In the genomic region with DNA sequence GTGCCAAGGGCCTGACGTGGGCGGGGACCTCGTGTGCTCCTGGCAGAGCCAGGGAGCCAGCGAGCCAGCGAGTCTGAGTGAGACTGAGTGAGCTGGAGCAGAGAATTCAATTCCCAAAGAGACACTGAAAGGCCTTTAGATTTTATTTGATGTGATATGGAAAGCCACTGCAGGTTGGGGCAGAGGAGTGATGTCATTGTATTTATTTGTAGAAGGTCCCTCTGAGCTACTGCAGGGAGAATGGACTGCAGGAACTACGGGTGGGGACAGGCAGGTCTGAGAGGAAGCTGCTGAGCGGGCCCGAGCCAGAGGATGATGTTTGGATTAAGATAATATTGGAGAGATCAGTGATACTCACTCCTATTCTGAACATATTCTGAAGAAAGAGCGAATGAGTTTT, we compare ENCODE assay signal across 24 cellular contexts.
"Had no signal": no experiment of that assay in that cellular context is flagged by ENCODE, and none has a peak within 500 bp of the region (broad histone marks: within the 10 kb centered on the region; RNA-seq: fewer than 3 reads in every experiment).

No MANE protein-coding gene starts in this region.

- H3K4me3 ChIP-seq: ascending aorta, SJCRH30 had no signal

- H3K36me3 ChIP-seq: ascending aorta, SJCRH30 had no signal

- H3K9me3 ChIP-seq: ascending aorta, SJCRH30, SK-N-SH had no signal

- H3K9ac ChIP-seq: SK-N-SH had no signal

- H3K27ac ChIP-seq: ascending aorta, RWPE1, SJCRH30 had no signal

- H3K4me2 ChIP-seq: SK-N-SH had no signal

- H3K4me1 ChIP-seq: ascending aorta, SJCRH30 had no signal

- H3K27me3 ChIP-seq: ascending aorta, SJCRH30 had no signal

- DNase-seq: activated CD4-positive, alpha-beta T cell treated with anti-CD3 and anti-CD28 coated beads for 48 hours; activated CD4-positive, alpha-beta T cell treated with anti-CD3 and anti-CD28 coated beads, Interleukin-2, amount 50 U/mL, for 4 hours; activated CD4-positive, CD25-positive, alpha-beta regulatory T cell treated with anti-CD3 and anti-CD28 coated beads, Interleukin-2, amount 50 U/mL, for 72 hours; activated CD8-positive, alpha-beta memory T cell treated with anti-CD3 and anti-CD28 coated beads, Interleukin-2, amount 50 U/mL, for 48 hours; activated CD8-positive, alpha-beta T cell treated with anti-CD3 and anti-CD28 coated beads, Interleukin-2, amount 10 ng/mL, durations not matched to agents 7 days and 5 days; activated naive CD4-positive, alpha-beta T cell; activated T-cell treated with anti-CD3 and anti-CD28 coated beads, Interleukin-2, amount 50 U/mL, for 1 hour; MM.1S; NCI-H1105 treated with DMSO at 0.1 percent for 48 hours; NCI-H1436 treated with DMSO at 0.1 percent for 48 hours; NCI-H187; NCI-H2081; NCI-H446; NCI-H524; NCI-H774; NK-92 treated with Interleukin-12 subunit alpha and Interleukin-12 subunit beta, amount 100 ng/mL, for 24 hours; OCI-M1; Right ventricle myocardium superior; SJCRH30; SK-N-SH had no signal

- ATAC-seq: activated CD8-positive, alpha-beta T cell treated with anti-CD3 and anti-CD28 coated beads, Interleukin-2, amount 10 ng/mL, durations not matched to agents 7 days and 5 days; Panc1; WTC11 had no signal
